ENCODE assay signal across 10 cellular contexts in the genomic region with DNA sequence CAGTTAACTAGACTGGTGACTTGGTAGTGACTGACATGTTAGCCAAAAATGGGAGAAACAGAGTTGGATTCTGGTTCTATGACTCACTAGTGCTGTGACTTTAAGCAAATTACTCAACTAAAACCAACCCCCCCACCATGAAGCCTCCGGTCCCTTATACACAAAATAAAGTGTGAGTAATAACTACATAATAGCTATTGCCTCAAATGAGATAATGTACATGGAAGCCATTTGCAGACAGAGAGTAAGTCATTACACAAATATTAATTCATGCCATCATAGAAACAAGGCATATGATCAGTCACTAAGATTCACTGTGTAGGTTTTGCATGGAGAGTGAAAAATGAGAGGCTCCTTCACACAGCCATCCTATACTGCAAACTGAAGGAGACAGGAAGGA.
DNase-seq lines count a peak whose midpoint lies in the region; ATAC-seq and TF ChIP-seq lines count a peak whose summit lies in the region.
"Had no signal": no experiment of that assay in that cellular context is flagged by ENCODE, and none has a peak within 500 bp of the region (broad histone marks: within the 10 kb centered on the region; RNA-seq: fewer than 3 reads in every experiment).

No MANE protein-coding gene starts in this region.

- H3K4me3 ChIP-seq in skeletal muscle satellite cell (ENCODE audit: low read length) = peak overlapping the region; percentile 33
- no peak overlapping the region for H3K4me3 ChIP-seq in esophagus squamous epithelium

- peak; percentile 91 to 95 for ATAC-seq in activated CD4-positive, CD25-positive, alpha-beta regulatory T cell treated with anti-CD3 and anti-CD28 coated beads, Interleukin-2, amount 50 U/mL, for 24 hours

- no peak for TF ChIP-seq CTCF in esophagus squamous epithelium (IDR thresholded peaks at IDR 0.05)

- H3K4me2 ChIP-seq in skeletal muscle satellite cell (ENCODE audit: low read length) = peak overlapping the region; percentile 53

- TF ChIP-seq POLR2A in esophagus squamous epithelium (IDR thresholded peaks at IDR 0.05) = no peak

- WGBS in esophagus squamous epithelium, 2 donors = 0 to 6% methylated on average over 1 of the region's 1 CpG

- no peak for DNase-seq in activated CD4-positive, CD25-positive, alpha-beta regulatory T cell (lab: John Stamatoyannopoulos, UW)
- peak; percentile 88 for DNase-seq in RPMI7951 (ENCODE audit: low read depth)
- DNase-seq in dedifferentiated amniotic fluid mesenchymal stem cell (ENCODE audit: extremely low spot score) = peak; percentile 74
- DNase-seq in DMS153 treated with DMSO at 0.1 percent for 48 hours (lab: John Stamatoyannopoulos, UW; ENCODE audit: unreplicated experiment) = no peak
- DNase-seq in NCI-H1417 (lab: John Stamatoyannopoulos, UW) = no peak
- DNase-seq in esophagus squamous epithelium (lab: John Stamatoyannopoulos, UW) = no peak
- DNase-seq: 8988T, MM.1S had no signal

- intact Hi-C loops in esophagus squamous epithelium (cut with DNase I) = no loop called here

- no peak overlapping the region for H3K27ac ChIP-seq in esophagus squamous epithelium

- H3K36me3 ChIP-seq in skeletal muscle satellite cell (ENCODE audit: insufficient read depth, low read length) (peaks cover 4% of the 10 kb centered on the region), esophagus squamous epithelium (peaks cover 0 to 6% (median 0%) of the 10 kb centered on the region in 3 donors)

- H3K27me3 ChIP-seq in skeletal muscle satellite cell (ENCODE audit: control insufficient read depth, insufficient read depth, low read length) (no peaks in the 10 kb centered on the region), esophagus squamous epithelium (no peaks in the 10 kb centered on the region)

- no peaks in the 10 kb centered on the region for H3K9me3 ChIP-seq in skeletal muscle satellite cell (replicated peaks; ENCODE audit: low read length)
- no peaks in the 10 kb centered on the region for H3K9me3 ChIP-seq in esophagus squamous epithelium

- H3K4me1 ChIP-seq in skeletal muscle satellite cell (ENCODE audit: control insufficient read depth, insufficient read depth, low read length) (peaks cover 23% of the 10 kb centered on the region), esophagus squamous epithelium (peaks cover 0 to 17% (median 8%) of the 10 kb centered on the region in 3 donors)

- H3K9ac ChIP-seq in skeletal muscle satellite cell (ENCODE audit: low read depth, low read length) = peak overlapping the region; percentile 66

Comparison
In these comparisons a context has a peak if more than half of its experiments do, and no peak if none do; other contexts are left out.
1. DNase-seq: peak in RPMI7951 (single experiment) and dedifferentiated amniotic fluid mesenchymal stem cell (single experiment); none in activated CD4-positive, CD25-positive, alpha-beta regulatory T cell (0 of 4), DMS153 treated with DMSO at 0.1 percent for 48 hours (single experiment), NCI-H1417 (0 of 3) and esophagus squamous epithelium (single experiment).